1 cellular context compared by ENCODE assay signal in genomic region chr15:56208641-56209155, GRCh38.
TF ChIP-seq lines count a peak whose summit lies in the region.

No MANE protein-coding gene starts in this region.

TF ChIP-seq in SK-N-SH treated with all-trans-retinoic acid at 6 μM for 48 hours, 23 proteins besides CTCF, POLR2A, EP300 and RAD21 (continued from another document):
- no peak for TF ChIP-seq ZNF8 (CRISPR knock-in tag; IDR thresholded peaks at IDR 0.05)
- TF ChIP-seq OSR1 (CRISPR knock-in tag; IDR thresholded peaks at IDR 0.05) = no peak
- TF ChIP-seq TOX (CRISPR knock-in tag; IDR thresholded peaks at IDR 0.05; ENCODE audit: borderline replicate concordance) = no peak
- no peak for TF ChIP-seq TSHZ2 (CRISPR knock-in tag; IDR thresholded peaks at IDR 0.05)
- no peak for TF ChIP-seq ZNF565 (CRISPR knock-in tag; conservative IDR thresholded peaks at IDR 0.05; ENCODE audit: low read depth)
- no peak for TF ChIP-seq ARNTL (CRISPR knock-in tag; IDR thresholded peaks at IDR 0.05; ENCODE audit: borderline replicate concordance, low read depth)
- no peak for TF ChIP-seq ZC3H10 (CRISPR knock-in tag; IDR thresholded peaks at IDR 0.05)
- no peak for TF ChIP-seq ZFP30 (CRISPR knock-in tag; IDR thresholded peaks at IDR 0.05)
- no peak for TF ChIP-seq ZNF70 (CRISPR knock-in tag; IDR thresholded peaks at IDR 0.05)
- TF ChIP-seq SNAI2 (CRISPR knock-in tag; IDR thresholded peaks at IDR 0.05) = no peak
- no peak for TF ChIP-seq GLIS3 (CRISPR knock-in tag; IDR thresholded peaks at IDR 0.05)
- no peak for TF ChIP-seq CREB5 (CRISPR knock-in tag; IDR thresholded peaks at IDR 0.05; ENCODE audit: low read depth)
- no peak for TF ChIP-seq CSRNP3 (CRISPR knock-in tag; IDR thresholded peaks at IDR 0.05)
- no peak for TF ChIP-seq RARB (CRISPR knock-in tag; IDR thresholded peaks at IDR 0.05)
